In genomic region chr12:98154850-98155249, GRCh38 we compare ENCODE assay signal across 8 cellular contexts.
DNase-seq lines count a peak whose midpoint lies in the region; ATAC-seq and TF ChIP-seq lines count a peak whose summit lies in the region.

No MANE protein-coding gene starts in this region.

- no peak overlapping the region for H3K4me3 Mint-ChIP-seq in neural progenitor cell
- no peak overlapping the region for H3K4me3 Mint-ChIP-seq in activated T-helper 1 cell treated with anti-CD3 and anti-CD28 coated beads, Interleukin-12 subunit alpha, Interleukin-12 subunit beta, Interleukin-2, Interleukin-4 antibody, amounts not matched to agents 30 ng/mL and 10 ng/mL and 1 ng/mL, durations not matched to agents 14 hours and 24 hours and 36 hours

- H3K27ac Mint-ChIP-seq in neural progenitor cell: peak overlapping the region; percentile 62
- H3K27ac Mint-ChIP-seq in activated T-helper 1 cell treated with anti-CD3 and anti-CD28 coated beads, Interleukin-12 subunit alpha, Interleukin-12 subunit beta, Interleukin-2, Interleukin-4 antibody, amounts not matched to agents 30 ng/mL and 10 ng/mL and 1 ng/mL, durations not matched to agents 14 hours and 24 hours and 36 hours: no peak overlapping the region

- H3F3A ChIP-seq in neural progenitor cell (ENCODE audit: low read depth): peaks cover 5% of the 10 kb centered on the region

- H3K4me3 ChIP-seq in H7 (ENCODE audit: insufficient read depth, low read depth, low read length) (no peak overlapping the region), mammary epithelial cell (replicated peaks in 1 of 3; ENCODE audit: insufficient read depth in 1 of 3, low read depth in 2 of 3, low read length in 3 of 3) (no peak overlapping the region), neural progenitor cell (no peak overlapping the region)

- H3K79me2 ChIP-seq in mammary epithelial cell (ENCODE audit: insufficient read depth, low read length): no peaks in the 10 kb centered on the region
- no peaks in the 10 kb centered on the region for H3K79me2 ChIP-seq in neural progenitor cell (ENCODE audit: low read depth)

- no peak overlapping the region for H3K4me2 ChIP-seq in mammary epithelial cell (ENCODE audit: insufficient read depth, low read depth, low read length)
- H3K4me2 ChIP-seq in neural progenitor cell: peak overlapping the region; percentile 1

- no TSS peak for BruUV-seq in mammary epithelial cell (replicated peaks; lab: Mats Ljungman, UMichigan)

- H3K4me1 ChIP-seq in mammary epithelial cell (ENCODE audit: insufficient read depth, low read length) (no peaks in the 10 kb centered on the region), neural progenitor cell (peaks cover 29% of the 10 kb centered on the region)

- peaks cover 28% of the 10 kb centered on the region for H3K4me1 Mint-ChIP-seq in neural progenitor cell
- H3K4me1 Mint-ChIP-seq in activated T-helper 1 cell treated with anti-CD3 and anti-CD28 coated beads, Interleukin-12 subunit alpha, Interleukin-12 subunit beta, Interleukin-2, Interleukin-4 antibody, amounts not matched to agents 30 ng/mL and 10 ng/mL and 1 ng/mL, durations not matched to agents 14 hours and 24 hours and 36 hours (ENCODE audit: low read depth): no peaks in the 10 kb centered on the region

- 21% methylated on average over 4 of the region's 4 CpGs for WGBS in mammary epithelial cell (ENCODE audit: low coverage, missing lambda C conversion rate)

- no peaks in the 10 kb centered on the region for H3K27me3 Mint-ChIP-seq in neural progenitor cell (ENCODE audit: insufficient read depth, low read depth)
- peaks cover 9% of the 10 kb centered on the region for H3K27me3 Mint-ChIP-seq in activated T-helper 1 cell treated with anti-CD3 and anti-CD28 coated beads, Interleukin-12 subunit alpha, Interleukin-12 subunit beta, Interleukin-2, Interleukin-4 antibody, amounts not matched to agents 30 ng/mL and 10 ng/mL and 1 ng/mL, durations not matched to agents 14 hours and 24 hours and 36 hours (ENCODE audit: insufficient read depth)

- in situ Hi-C loops in mammary epithelial cell (cut with MboI; ENCODE audit: low sequenced_read_pairs in 2 of 2): no loop called here

- peaks cover 2% of the 10 kb centered on the region for H3K9me3 Mint-ChIP-seq in neural progenitor cell
- H3K9me3 Mint-ChIP-seq in activated T-helper 1 cell treated with anti-CD3 and anti-CD28 coated beads, Interleukin-12 subunit alpha, Interleukin-12 subunit beta, Interleukin-2, Interleukin-4 antibody, amounts not matched to agents 30 ng/mL and 10 ng/mL and 1 ng/mL, durations not matched to agents 14 hours and 24 hours and 36 hours: no peaks in the 10 kb centered on the region

- no peaks in the 10 kb centered on the region for H3K27me3 ChIP-seq in H7 (ENCODE audit: control insufficient read depth, insufficient read depth, low read length)
- H3K27me3 ChIP-seq in mammary epithelial cell (ENCODE audit: insufficient read depth, low read length): peaks cover 5% of the 10 kb centered on the region
- H3K27me3 ChIP-seq in neural progenitor cell: no peaks in the 10 kb centered on the region

- peak in 1 of 2 donors; percentile 62 for TF ChIP-seq CTCF in mammary epithelial cell (conservative IDR thresholded peaks at IDR 0.05 in 1 of 2, IDR thresholded peaks at IDR 0.05 in 1 of 2; ENCODE audit: extremely low read depth in 1 of 2, insufficient read depth in 1 of 2, low read depth in 1 of 2, low read length in 2 of 2)
- peak; percentile 75 for TF ChIP-seq CTCF in neural progenitor cell (IDR thresholded peaks at IDR 0.05)

- DNase-seq in H7 (peak; percentile 4), NCI-H2227 treated with DMSO at 0.1 percent for 48 hours (lab: John Stamatoyannopoulos, UW) (peak; percentile 35), mammary epithelial cell (peak; percentile 2), neural progenitor cell (ENCODE audit: low spot score) (peak; percentile 75), cerebellum (ENCODE audit: low spot score) (no peak)
- no peak for DNase-seq in activated T-helper 1 cell treated with anti-CD3 and anti-CD28 coated beads, Interleukin-12 subunit alpha, Interleukin-12 subunit beta, Interleukin-2, Interleukin-4 antibody, amounts not matched to agents 30 ng/mL and 10 ng/mL and 1 ng/mL, durations not matched to agents 14 hours and 24 hours and 36 hours (ENCODE audit: low spot score)

- H3K36me3 Mint-ChIP-seq in neural progenitor cell: peaks cover 5% of the 10 kb centered on the region
- H3K36me3 Mint-ChIP-seq in activated T-helper 1 cell treated with anti-CD3 and anti-CD28 coated beads, Interleukin-12 subunit alpha, Interleukin-12 subunit beta, Interleukin-2, Interleukin-4 antibody, amounts not matched to agents 30 ng/mL and 10 ng/mL and 1 ng/mL, durations not matched to agents 14 hours and 24 hours and 36 hours (ENCODE audit: low read depth): no peaks in the 10 kb centered on the region

- H3K9me3 ChIP-seq in mammary epithelial cell (replicated peaks; ENCODE audit: insufficient read depth, low read length) (no peaks in the 10 kb centered on the region), neural progenitor cell (ENCODE audit: low read depth) (no peaks in the 10 kb centered on the region)

- H2AFZ ChIP-seq in mammary epithelial cell (ENCODE audit: low read depth, low read length): no peak overlapping the region
- H2AFZ ChIP-seq in neural progenitor cell (replicated peaks): peak overlapping the region; percentile 55

- no peak for ATAC-seq in GM18520 (IDR thresholded peaks at IDR 0.05; ENCODE audit: unreplicated experiment)
- ATAC-seq in GM18868 (IDR thresholded peaks at IDR 0.05; ENCODE audit: unreplicated experiment): no peak

- intact Hi-C loops in mammary epithelial cell (cut with micrococcal nuclease): loop anchor here (5.0 kb wide), 1 partner anchor 217 kb away; no protein-coding TSS in a partner anchor
- intact Hi-C loops in activated T-helper 1 cell treated with anti-CD3 and anti-CD28 coated beads, Interleukin-12 subunit alpha, Interleukin-12 subunit beta, Interleukin-2, Interleukin-4 antibody, amounts not matched to agents 30 ng/mL and 10 ng/mL and 1 ng/mL, durations not matched to agents 14 hours and 24 hours and 36 hours (cut with micrococcal nuclease): no loop called here

- no peak overlapping the region for H3K9ac ChIP-seq in mammary epithelial cell (ENCODE audit: insufficient read depth, low read length)
- no peak overlapping the region for H3K9ac ChIP-seq in neural progenitor cell

- H4K20me1 ChIP-seq in mammary epithelial cell (ENCODE audit: insufficient read depth, low read length) (no peaks in the 10 kb centered on the region), neural progenitor cell (ENCODE audit: low read depth) (no peaks in the 10 kb centered on the region)

- dilution Hi-C loops in mammary epithelial cell (cut with HindIII; ENCODE audit: low sequenced_read_pairs): no loop called here

- CTCF ChIA-PET in mammary epithelial cell (lab: Charles Lee; ENCODE audit: low non-redundant PET): no interaction called here

- H3K36me3 ChIP-seq in H7 (replicated peaks; ENCODE audit: control insufficient read depth, insufficient read depth, low read length) (no peaks in the 10 kb centered on the region), mammary epithelial cell (ENCODE audit: insufficient read depth, low read length) (no peaks in the 10 kb centered on the region), neural progenitor cell (no peaks in the 10 kb centered on the region)

- no peak overlapping the region for H3K27ac ChIP-seq in mammary epithelial cell (ENCODE audit: insufficient read depth, low read depth, low read length)
- no peak overlapping the region for H3K27ac ChIP-seq in neural progenitor cell

Comparison
In these comparisons a context has a peak if more than half of its experiments do, and no peak if none do; other contexts are left out.
1. DNase-seq: peak in H7 (single experiment), NCI-H2227 treated with DMSO at 0.1 percent for 48 hours (single experiment), mammary epithelial cell (single experiment) and neural progenitor cell (single experiment); none in activated T-helper 1 cell treated with anti-CD3 and anti-CD28 coated beads, Interleukin-12 subunit alpha, Interleukin-12 subunit beta, Interleukin-2, Interleukin-4 antibody, amounts not matched to agents 30 ng/mL and 10 ng/mL and 1 ng/mL, durations not matched to agents 14 hours and 24 hours and 36 hours (single experiment) and cerebellum (single experiment).